Comparison of ENCODE assay signal across 24 cellular contexts in genomic region chr4:14301993-14302392, GRCh38.
"Had no signal": no experiment of that assay in that cellular context is flagged by ENCODE, and none has a peak within 500 bp of the region (broad histone marks: within the 10 kb centered on the region; RNA-seq: fewer than 3 reads in every experiment).

No MANE protein-coding gene starts in this region.

- H3K27me3 Mint-ChIP-seq: naive B cell; progenitor cell of endocrine pancreas; stimulated activated naive CD8-positive, alpha-beta T cell treated with anti-CD3 and anti-CD28 coated beads, Interleukin-15, Interleukin-2, amounts not matched to agents 100 ng/mL and 50 ng/mL, for 24 hours had no signal

- H3K79me2 ChIP-seq: hepatocyte had no signal

- H3K4me3 Mint-ChIP-seq: naive B cell; natural killer cell; nephron progenitor cell; neural progenitor cell; stimulated activated effector memory CD8-positive, alpha-beta T cell treated with anti-CD3 and anti-CD28 coated beads, Interleukin-12 subunit alpha, Interleukin-12 subunit beta, amount 100 ng/mL, for 72 hours; stimulated activated naive CD8-positive, alpha-beta T cell treated with anti-CD3 and anti-CD28 coated beads, Interleukin-15, Interleukin-2, amounts not matched to agents 100 ng/mL and 50 ng/mL, for 24 hours had no signal

- H3K4me3 ChIP-seq: hepatocyte, left ventricle myocardium inferior, lung, neural progenitor cell, ovary, spleen, suprapubic skin, thoracic aorta, tibial artery, upper lobe of right lung had no signal

- H3K4me1 ChIP-seq: left ventricle myocardium inferior, neural progenitor cell, spleen, suprapubic skin, tibial artery, upper lobe of right lung had no signal

- H3K4me1 Mint-ChIP-seq: natural killer cell; nephron progenitor cell; neural progenitor cell; stimulated activated effector memory CD8-positive, alpha-beta T cell treated with anti-CD3 and anti-CD28 coated beads, Interleukin-12 subunit alpha, Interleukin-12 subunit beta, amount 100 ng/mL, for 72 hours had no signal

- H3K4me2 ChIP-seq: hepatocyte, neural progenitor cell had no signal

- H3K9me3 Mint-ChIP-seq: nephron progenitor cell, neural progenitor cell had no signal

- H3K36me3 Mint-ChIP-seq: naive B cell; neural progenitor cell; stimulated activated effector memory CD8-positive, alpha-beta T cell treated with anti-CD3 and anti-CD28 coated beads, Interleukin-12 subunit alpha, Interleukin-12 subunit beta, amount 100 ng/mL, for 72 hours had no signal

- H3K36me3 ChIP-seq: left ventricle myocardium inferior, neural progenitor cell, neutrophil, ovary, spleen, suprapubic skin, thoracic aorta, tibial artery, upper lobe of right lung had no signal

- H3K9me3 ChIP-seq: left ventricle myocardium inferior, neutrophil, ovary, spleen, suprapubic skin, thoracic aorta, tibial artery, upper lobe of right lung had no signal

- DNase-seq: islet precursor cell; left ventricle myocardium inferior; naive B cell; natural killer cell; nephron progenitor cell; occipital lobe; ovary; right cardiac atrium; small intestine; spleen; stimulated activated CD4-positive, alpha-beta T cell treated with anti-CD3 and anti-CD28 coated beads, Interleukin-4, amount 100 ng/mL, for 24 hours; stimulated activated naive CD4-positive, alpha-beta T cell; tibial artery; trophoblast cell; upper lobe of right lung had no signal

- H3K27ac Mint-ChIP-seq: naive B cell; natural killer cell; nephron progenitor cell; neural progenitor cell; progenitor cell of endocrine pancreas; stimulated activated effector memory CD8-positive, alpha-beta T cell treated with anti-CD3 and anti-CD28 coated beads, Interleukin-12 subunit alpha, Interleukin-12 subunit beta, amount 100 ng/mL, for 72 hours; stimulated activated naive CD8-positive, alpha-beta T cell treated with anti-CD3 and anti-CD28 coated beads, Interleukin-15, Interleukin-2, amounts not matched to agents 100 ng/mL and 50 ng/mL, for 24 hours had no signal

- H2AFZ ChIP-seq: hepatocyte, neural progenitor cell had no signal

- H3K27ac ChIP-seq: hepatocyte, left ventricle myocardium inferior, neural progenitor cell, neutrophil, ovary, spleen, suprapubic skin, thoracic aorta, tibial artery, upper lobe of right lung had no signal

- H3K9ac ChIP-seq: neural progenitor cell had no signal

- H3K27me3 ChIP-seq: hepatocyte, neural progenitor cell, neutrophil, ovary, spleen, suprapubic skin, tibial artery, upper lobe of right lung had no signal
